10 cellular contexts compared by ENCODE assay signal in the genomic region with DNA sequence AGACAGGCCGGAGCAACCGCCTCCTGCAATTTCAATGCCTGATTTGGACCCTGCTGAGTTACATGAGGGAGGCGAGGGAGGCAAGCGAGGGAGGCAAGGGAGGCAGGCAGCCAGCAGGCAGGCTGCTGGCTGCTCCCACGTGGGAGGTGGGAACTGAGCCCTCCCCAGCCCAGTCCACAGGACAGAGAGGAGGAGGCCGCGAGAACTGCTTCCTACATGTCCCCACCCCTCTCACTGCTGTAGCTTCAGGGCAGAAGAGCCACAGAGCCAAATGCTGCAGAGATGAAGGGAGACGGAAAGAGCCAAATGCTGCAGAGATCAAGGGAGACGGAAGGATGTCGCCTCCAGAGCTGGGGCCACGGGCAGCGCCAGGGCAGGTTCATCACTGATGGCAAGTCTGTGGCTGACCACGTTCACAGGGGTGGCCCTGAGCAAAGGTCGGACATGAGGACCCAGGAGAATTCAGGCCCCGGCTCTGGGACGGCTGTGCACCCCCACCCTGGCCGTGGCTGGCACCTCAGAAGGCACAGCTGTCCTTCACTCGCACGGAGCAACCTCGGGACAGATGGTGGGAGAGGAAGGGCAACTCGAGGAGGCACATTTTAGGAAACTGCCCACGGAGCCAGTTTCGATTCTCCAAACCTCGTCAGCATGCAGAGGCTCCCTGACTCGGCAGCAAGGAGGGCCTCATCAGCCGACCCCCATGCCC. TPM values are rescaled to one million over a fixed set of nuclear protein-coding genes. Genes with fewer than 3 reads are reported as not detected.
A peak's percentile ranks its signal among the peaks of the same experiment; 100 is the strongest.
DNase-seq lines count a peak whose midpoint lies in the region; ATAC-seq and TF ChIP-seq lines count a peak whose summit lies in the region.
"Had no signal": no experiment of that assay in that cellular context is flagged by ENCODE, and none has a peak within 500 bp of the region (broad histone marks: within the 10 kb centered on the region; RNA-seq: fewer than 3 reads in every experiment).

No MANE protein-coding gene starts in this region.

- peak overlapping the region; percentile 87 for H3K4me3 Mint-ChIP-seq in activated naive CD4-positive, alpha-beta T cell treated with anti-CD3 and anti-CD28 coated beads, Interleukin-2, amount 50 U/mL, for 24 hours
- H3K4me3 Mint-ChIP-seq: WTC11 had no signal

- H3K4me1 ChIP-seq in sigmoid colon (no peaks in the 10 kb centered on the region), A673 (ENCODE audit: insufficient read depth, low read length, poor library complexity, severe bottlenecking) (peaks cover 8% of the 10 kb centered on the region)

- POLR2A ChIA-PET in A673 (lab: Charles Lee; ENCODE audit: low non-redundant PET) = no interaction called here

- H3K9me3 ChIP-seq in sigmoid colon (no peaks in the 10 kb centered on the region), A673 (ENCODE audit: low read depth, low read length, poor library complexity, severe bottlenecking) (no peaks in the 10 kb centered on the region)

- intact Hi-C loops in left ventricle myocardium superior (cut with micrococcal nuclease) = no loop called here
- intact Hi-C loops in sigmoid colon (cut with DNase I) = no loop called here
- intact Hi-C loops in A673 (cut with micrococcal nuclease; ENCODE audit: unreplicated experiment) = no loop called here

- no peak for TF ChIP-seq POLR2A in sigmoid colon (IDR thresholded peaks at IDR 0.05)

- TF ChIP-seq CTCF in sigmoid colon (IDR thresholded peaks at IDR 0.05) = no peak
- no peak for TF ChIP-seq CTCF in A673 (conservative IDR thresholded peaks at IDR 0.05; ENCODE audit: low read depth, low read length)

- H3K36me3 Mint-ChIP-seq in activated naive CD4-positive, alpha-beta T cell treated with anti-CD3 and anti-CD28 coated beads, Interleukin-2, amount 50 U/mL, for 24 hours = no peaks in the 10 kb centered on the region
- H3K36me3 Mint-ChIP-seq: WTC11 had no signal

- WGBS in sigmoid colon, 2 donors = 68 to 74% methylated on average over 26 of the region's 26 CpGs

- DNase-seq in Jurkat, Clone E6-1 (ENCODE audit: low read depth, low spot score) = peak; percentile 85
- DNase-seq in left ventricle myocardium superior (peak; percentile 84), sigmoid colon (peak; percentile 87), A673 (ENCODE audit: low spot score) (no peak)
- DNase-seq: NCI-H1048 had no signal

- ATAC-seq in left ventricle myocardium superior (peak; percentile 79), GM19463 (IDR thresholded peaks at IDR 0.05; ENCODE audit: unreplicated experiment) (no peak), HG03439 (IDR thresholded peaks at IDR 0.05; ENCODE audit: unreplicated experiment) (no peak), HG02884 (IDR thresholded peaks at IDR 0.05; ENCODE audit: unreplicated experiment) (no peak)
- ATAC-seq: WTC11 had no signal

- no TSS peak for BruUV-seq in A673 (replicated peaks; lab: Mats Ljungman, UMichigan)

- H3K27ac ChIP-seq in sigmoid colon = peak overlapping the region; percentile 68 to 73 (median 70)
- no peak overlapping the region for H3K27ac ChIP-seq in A673 (ENCODE audit: low read depth, low read length, poor library complexity, severe bottlenecking)

- peaks cover 64% of the 10 kb centered on the region for H3K4me1 Mint-ChIP-seq in activated naive CD4-positive, alpha-beta T cell treated with anti-CD3 and anti-CD28 coated beads, Interleukin-2, amount 50 U/mL, for 24 hours

- peak overlapping the region; percentile 11; the same call in 1 of the 2 replicates for H3K4me3 ChIP-seq in Jurkat, Clone E6-1 (ENCODE audit: low read length)
- H3K4me3 ChIP-seq in sigmoid colon (peak overlapping the region in 3 of 4 donors; percentile 20 to 35 (median 34)), A673 (ENCODE audit: low read depth, low read length, poor library complexity, severe bottlenecking) (no peak overlapping the region)

- H3K27me3 ChIP-seq in sigmoid colon (peaks cover 0 to 5% (median 0%) of the 10 kb centered on the region in 3 donors), A673 (replicated peaks; ENCODE audit: insufficient read depth, low read depth, low read length, poor library complexity) (no peaks in the 10 kb centered on the region)

- H3K27me3 Mint-ChIP-seq in activated naive CD4-positive, alpha-beta T cell treated with anti-CD3 and anti-CD28 coated beads, Interleukin-2, amount 50 U/mL, for 24 hours = no peaks in the 10 kb centered on the region

- peak overlapping the region; percentile 23 for H3K27ac Mint-ChIP-seq in activated naive CD4-positive, alpha-beta T cell treated with anti-CD3 and anti-CD28 coated beads, Interleukin-2, amount 50 U/mL, for 24 hours
- H3K27ac Mint-ChIP-seq: WTC11 had no signal

- no peaks in the 10 kb centered on the region for H3K9me3 Mint-ChIP-seq in activated naive CD4-positive, alpha-beta T cell treated with anti-CD3 and anti-CD28 coated beads, Interleukin-2, amount 50 U/mL, for 24 hours
- H3K9me3 Mint-ChIP-seq: WTC11 had no signal

- H3K36me3 ChIP-seq in sigmoid colon (no peaks in the 10 kb centered on the region), A673 (ENCODE audit: insufficient read depth, low read length, poor library complexity, severe bottlenecking) (no peaks in the 10 kb centered on the region)

- CTCF ChIA-PET in A673 (lab: Charles Lee) = no interaction called here

- TF ChIP-seq EP300 in sigmoid colon (IDR thresholded peaks at IDR 0.05) = no peak

RNA-seq across cellular contexts. Expression of gene RPH3AL, which starts 21.5 kb away (rescaled TPM):
- 6.2 TPM for polyA plus RNA-seq in Jurkat, Clone E6-1 (2012; ENCODE audit: insufficient read depth, insufficient read length)
- total RNA-seq in left ventricle myocardium superior = 3.8 TPM
- total RNA-seq in sigmoid colon = 10 to 100 TPM in 1 of 4 donors, 1 to 10 TPM in 3; 1.8 to 12.7 (median 3.1) TPM
- 10 to 100 TPM; 14.2 to 23.1 (median 15.0) TPM for polyA plus RNA-seq in sigmoid colon
- total RNA-seq in A673 (2021) = 0.82 and 1.3 TPM in 2 replicates
